ENCODE assay signal across 8 cellular contexts in the genomic region with DNA sequence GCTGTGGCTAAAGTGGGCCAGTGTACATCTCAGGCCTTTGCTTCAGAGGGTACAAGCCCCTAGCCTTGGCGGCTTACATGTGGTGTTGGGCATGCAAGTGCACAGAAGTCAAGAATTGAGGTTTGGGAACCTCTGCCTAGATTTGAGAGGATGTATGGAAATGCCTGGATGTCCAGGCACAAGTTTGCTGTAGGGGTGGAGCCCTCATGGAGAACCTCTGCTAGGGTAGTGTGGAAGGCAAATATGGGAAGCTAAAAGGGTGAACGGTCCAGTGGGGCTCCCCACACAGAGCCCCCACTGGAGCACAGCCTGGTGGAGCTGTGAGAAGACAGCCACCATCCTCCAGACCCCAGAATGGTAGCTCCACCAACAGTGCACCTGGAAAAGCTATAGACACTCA. TPM values are rescaled to one million over a fixed set of nuclear protein-coding genes. Genes with fewer than 3 reads are reported as not detected.
"Had no signal": no experiment of that assay in that cellular context is flagged by ENCODE, and none has a peak within 500 bp of the region (broad histone marks: within the 10 kb centered on the region; RNA-seq: fewer than 3 reads in every experiment).

No MANE protein-coding gene starts in this region.

- H3K4me2 ChIP-seq: GM23338 had no signal

- H3K4me3 ChIP-seq: GM23338 had no signal

- FAIRE-seq: H1, H54, HepG2 had no signal

- H2AFZ ChIP-seq: GM23338 had no signal

- DNase-seq: H9, HCEC 1CT, KG1 had no signal

RNA-seq across cellular contexts. Expression of gene PGR, which starts 28.5 kb away (rescaled TPM):
- polyA plus RNA-seq: HepG2, IgD-negative memory B cell had no signal
